Comparison of ENCODE assay signal across 27 cellular contexts in genomic region chr22:37088750-37089408, GRCh38. TPM values are rescaled to one million over a fixed set of nuclear protein-coding genes. Genes with fewer than 3 reads are reported as not detected.
DNase-seq lines count a peak whose midpoint lies in the region; ATAC-seq, FAIRE-seq and TF ChIP-seq lines count a peak whose summit lies in the region.
"Had no signal": no experiment of that assay in that cellular context is flagged by ENCODE, and none has a peak within 500 bp of the region (broad histone marks: within the 10 kb centered on the region; RNA-seq: fewer than 3 reads in every experiment).

No MANE protein-coding gene starts in this region.

- H3K9me3 Mint-ChIP-seq in activated T-helper 2 cell treated with anti-CD3 and anti-CD28 coated beads, Interferon-gamma antibody, Interleukin-2, Interleukin-4, amounts not matched to agents 10 μg/mL and 5 μg/mL and 100 μg/mL, durations not matched to agents 14 hours and 24 hours and 36 hours: no peaks in the 10 kb centered on the region
- H3K9me3 Mint-ChIP-seq: naive B cell; stimulated activated naive CD8-positive, alpha-beta T cell treated with anti-CD3 and anti-CD28 coated beads, Interleukin-15, Interleukin-2, amounts not matched to agents 100 ng/mL and 50 ng/mL, for 24 hours had no signal

- no peaks in the 10 kb centered on the region for H3K27me3 Mint-ChIP-seq in activated T-helper 2 cell treated with anti-CD3 and anti-CD28 coated beads, Interferon-gamma antibody, Interleukin-2, Interleukin-4, amounts not matched to agents 10 μg/mL and 5 μg/mL and 100 μg/mL, durations not matched to agents 14 hours and 24 hours and 36 hours (ENCODE audit: low read depth)
- H3K27me3 Mint-ChIP-seq: stimulated activated naive CD8-positive, alpha-beta T cell treated with anti-CD3 and anti-CD28 coated beads, Interleukin-15, Interleukin-2, amounts not matched to agents 100 ng/mL and 50 ng/mL, for 24 hours had no signal

- intact Hi-C loops in activated T-helper 2 cell treated with anti-CD3 and anti-CD28 coated beads, Interferon-gamma antibody, Interleukin-2, Interleukin-4, amounts not matched to agents 10 μg/mL and 5 μg/mL and 100 μg/mL, durations not matched to agents 14 hours and 24 hours and 36 hours (cut with micrococcal nuclease): no loop called here

- peak; percentile 29 for DNase-seq in activated naive CD4-positive, alpha-beta T cell treated with Interleukin-2 at 50 U/mL for 16 hours
- no peak for DNase-seq in activated naive CD4-positive, alpha-beta T cell treated with anti-CD3 and anti-CD28 coated beads, Interleukin-2, amount 50 U/mL, for 16 hours
- DNase-seq in GM12891 (ENCODE audit: insufficient read length, low spot score): no peak
- peak; percentile 61 for DNase-seq in GM20000 (ENCODE audit: low spot score)
- no peak for DNase-seq in activated T-helper 2 cell treated with anti-CD3 and anti-CD28 coated beads, Interferon-gamma antibody, Interleukin-2, Interleukin-4, amounts not matched to agents 10 μg/mL and 5 μg/mL and 100 μg/mL, durations not matched to agents 14 hours and 24 hours and 36 hours (ENCODE audit: low spot score)
- no peak for DNase-seq in frontal cortex (ENCODE audit: low spot score in 2 of 2)
- no peak for DNase-seq in D341Med (ENCODE audit: low spot score)
- DNase-seq: Caco-2; DMS79; effector CD8-positive, alpha-beta T cell; midbrain; naive B cell; NCI-H1048; nucleus accumbens; Right ventricle myocardium superior; T1000 had no signal

- TF ChIP-seq POLR2A in GM12891 (IDR thresholded peaks at IDR 0.05; ENCODE audit: low read depth, low read length): no peak

- H3K4me3 Mint-ChIP-seq in activated T-helper 2 cell treated with anti-CD3 and anti-CD28 coated beads, Interferon-gamma antibody, Interleukin-2, Interleukin-4, amounts not matched to agents 10 μg/mL and 5 μg/mL and 100 μg/mL, durations not matched to agents 14 hours and 24 hours and 36 hours (ENCODE audit: low read depth): peak overlapping the region; percentile 60
- H3K4me3 Mint-ChIP-seq: naive B cell had no signal

- H3K4me1 Mint-ChIP-seq in activated T-helper 2 cell treated with anti-CD3 and anti-CD28 coated beads, Interferon-gamma antibody, Interleukin-2, Interleukin-4, amounts not matched to agents 10 μg/mL and 5 μg/mL and 100 μg/mL, durations not matched to agents 14 hours and 24 hours and 36 hours (ENCODE audit: low read depth): peaks cover 24% of the 10 kb centered on the region
- H3K4me1 Mint-ChIP-seq: naive B cell had no signal

- H3K27ac Mint-ChIP-seq in activated T-helper 2 cell treated with anti-CD3 and anti-CD28 coated beads, Interferon-gamma antibody, Interleukin-2, Interleukin-4, amounts not matched to agents 10 μg/mL and 5 μg/mL and 100 μg/mL, durations not matched to agents 14 hours and 24 hours and 36 hours: peak overlapping the region; percentile 69
- H3K27ac Mint-ChIP-seq: naive B cell had no signal

- no peak for ATAC-seq in HG02981 (IDR thresholded peaks at IDR 0.05; ENCODE audit: unreplicated experiment)
- ATAC-seq: Panc1, sciatic nerve had no signal

- no peak for TF ChIP-seq CTCF in GM20000 (IDR thresholded peaks at IDR 0.05; ENCODE audit: extremely low read depth, missing control alignments)

- peak; percentile 82 for FAIRE-seq in GM12891 (lab: Jason Lieb, UNC)
- no peak for FAIRE-seq in frontal cortex (lab: Jason Lieb, UNC)
- FAIRE-seq: G401.6, H1, HTR-8/SVneo, K562 had no signal

- no peaks in the 10 kb centered on the region for H3K36me3 Mint-ChIP-seq in activated T-helper 2 cell treated with anti-CD3 and anti-CD28 coated beads, Interferon-gamma antibody, Interleukin-2, Interleukin-4, amounts not matched to agents 10 μg/mL and 5 μg/mL and 100 μg/mL, durations not matched to agents 14 hours and 24 hours and 36 hours (ENCODE audit: low read depth)
- H3K36me3 Mint-ChIP-seq: naive B cell had no signal

TF ChIP-seq in GM12891, 5 proteins besides CTCF, POLR2A, EP300 and RAD21:
- TF ChIP-seq POLR2AphosphoS5 (IDR thresholded peaks at IDR 0.05; ENCODE audit: low read depth, low read length): no peak
- TF ChIP-seq SPI1 (IDR thresholded peaks at IDR 0.05; ENCODE audit: low read depth, low read length): no peak
- no peak for TF ChIP-seq PAX5 (IDR thresholded peaks at IDR 0.05; ENCODE audit: insufficient read depth, low read length, severe bottlenecking)
- no peak for TF ChIP-seq POU2F2 (IDR thresholded peaks at IDR 0.05; ENCODE audit: low read depth, low read length)
- TF ChIP-seq TAF1 (IDR thresholded peaks at IDR 0.05; ENCODE audit: low read depth, low read length): no peak

RNA-seq across cellular contexts. Expression of gene TMPRSS6, which starts 20.6 kb away (rescaled TPM):
- polyA plus RNA-seq in GM12891 (2012; ENCODE audit: low read depth, missing spikeins): 2.1 TPM
- total RNA-seq in activated T-helper 2 cell treated with anti-CD3 and anti-CD28 coated beads, Interferon-gamma antibody, Interleukin-2, Interleukin-4, amounts not matched to agents 10 μg/mL and 5 μg/mL and 100 μg/mL, durations not matched to agents 14 hours and 24 hours and 36 hours: 9.2 and 10.2 TPM in 2 replicates
- not detected for total RNA-seq in frontal cortex
- total RNA-seq: cardiac septum, H1, K562, Right ventricle myocardium superior, sciatic nerve, thoracic aorta, urinary bladder had no signal

RNA-seq across cellular contexts. Expression of gene KCTD17, which starts 37.3 kb away (rescaled TPM):
- polyA plus RNA-seq in GM12891 (2012; ENCODE audit: low read depth, missing spikeins): 7.0 TPM
- 70.4 and 81.9 TPM in 2 replicates for total RNA-seq in activated T-helper 2 cell treated with anti-CD3 and anti-CD28 coated beads, Interferon-gamma antibody, Interleukin-2, Interleukin-4, amounts not matched to agents 10 μg/mL and 5 μg/mL and 100 μg/mL, durations not matched to agents 14 hours and 24 hours and 36 hours
- 35.1 TPM for total RNA-seq in frontal cortex

Comparison
In these comparisons a context has a peak if more than half of its experiments do, and no peak if none do; other contexts are left out.
1. DNase-seq: peak in activated naive CD4-positive, alpha-beta T cell treated with Interleukin-2 at 50 U/mL for 16 hours (single experiment) and GM20000 (single experiment); none in activated naive CD4-positive, alpha-beta T cell treated with anti-CD3 and anti-CD28 coated beads, Interleukin-2, amount 50 U/mL, for 16 hours (single experiment), GM12891 (single experiment), activated T-helper 2 cell treated with anti-CD3 and anti-CD28 coated beads, Interferon-gamma antibody, Interleukin-2, Interleukin-4, amounts not matched to agents 10 μg/mL and 5 μg/mL and 100 μg/mL, durations not matched to agents 14 hours and 24 hours and 36 hours (single experiment), frontal cortex (0 of 2) and D341Med (single experiment).
2. RNA of gene TMPRSS6, which starts 20.6 kb away (total RNA-seq): 9.2 to 10.2 TPM in activated T-helper 2 cell treated with anti-CD3 and anti-CD28 coated beads, Interferon-gamma antibody, Interleukin-2, Interleukin-4, amounts not matched to agents 10 μg/mL and 5 μg/mL and 100 μg/mL, durations not matched to agents 14 hours and 24 hours and 36 hours; not detected in frontal cortex (single experiment); every median in the first group is over 10 times any median in the second.